Comparison of ENCODE assay signal across 19 cellular contexts in genomic region chr14:100423421-100424010, GRCh38.
"Had no signal": no experiment of that assay in that cellular context is flagged by ENCODE, and none has a peak within 500 bp of the region (broad histone marks: within the 10 kb centered on the region; RNA-seq: fewer than 3 reads in every experiment).

No MANE protein-coding gene starts in this region.

- H3K4me3 ChIP-seq: gastroesophageal sphincter, left lung, transverse colon, vagina had no signal

- FAIRE-seq: kidney had no signal

- H3K9me3 ChIP-seq: gastroesophageal sphincter, left lung, neutrophil, transverse colon, vagina had no signal

- H3K27me3 ChIP-seq: brain microvascular endothelial cell, gastroesophageal sphincter, left lung, neutrophil, transverse colon, vagina had no signal

- ATAC-seq: activated CD8-positive, alpha-beta T cell treated with anti-CD3 and anti-CD28 coated beads for 36 hours; activated T-cell treated with anti-CD3 and anti-CD28 coated beads, Interleukin-2, amount 50 U/mL, for 72 hours; gastroesophageal sphincter; left lung; naive thymus-derived CD8-positive, alpha-beta T cell had no signal

- H3K27ac ChIP-seq: brain microvascular endothelial cell, left lung, vagina, VCaP had no signal

- H3K36me3 ChIP-seq: brain microvascular endothelial cell, gastroesophageal sphincter, left lung, neutrophil, transverse colon, vagina had no signal

- DNase-seq: activated CD4-positive, alpha-beta T cell treated with anti-CD3 and anti-CD28 coated beads for 4 hours; activated CD8-positive, alpha-beta T cell treated with anti-CD3 and anti-CD28 coated beads for 36 hours; activated gamma-delta T cell treated with Interleukin-2 at 50 U/mL for 16 hours; activated naive CD8-positive, alpha-beta T cell treated with anti-CD3 and anti-CD28 coated beads for 36 hours; activated T-cell treated with anti-CD3 and anti-CD28 coated beads, Interleukin-2, amount 50 U/mL, for 72 hours; dermis blood vessel endothelial cell; kidney; left lung; naive thymus-derived CD8-positive, alpha-beta T cell; stimulated activated CD4-positive, alpha-beta T cell treated with anti-CD3 and anti-CD28 coated beads, Interleukin-4, amount 100 ng/mL, for 24 hours; stimulated activated naive CD4-positive, alpha-beta T cell treated with Interleukin-2 at 50 U/mL for 16 hours; substantia nigra; T-helper 9 cell; transverse colon had no signal

- H3K4me1 ChIP-seq: vagina had no signal
